In genomic region chr16:11312718-11313492, GRCh38 we compare ENCODE assay signal across 9 cellular contexts. TPM values are rescaled to one million over a fixed set of nuclear protein-coding genes. Genes with fewer than 3 reads are reported as not detected.
DNase-seq lines count a peak whose midpoint lies in the region; ATAC-seq, FAIRE-seq and TF ChIP-seq lines count a peak whose summit lies in the region.
"Had no signal": no experiment of that assay in that cellular context is flagged by ENCODE, and none has a peak within 500 bp of the region (broad histone marks: within the 10 kb centered on the region; RNA-seq: fewer than 3 reads in every experiment).

No MANE protein-coding gene starts in this region.

- H3K9ac ChIP-seq in colonic mucosa (ENCODE audit: low read depth in 2 of 2, low read length in 2 of 2): no peak overlapping the region

- H3K4me3 ChIP-seq in colonic mucosa (no peak overlapping the region), pancreas (peak overlapping the region in 2 of 4 donors; percentile 20 to 24)

- no peaks in the 10 kb centered on the region for H3K27me3 ChIP-seq in colonic mucosa
- no peaks in the 10 kb centered on the region for H3K27me3 ChIP-seq in pancreas

- peak; percentile 68 for DNase-seq in DMS 273 (lab: John Stamatoyannopoulos, UW; ENCODE audit: unreplicated experiment)
- no peak for DNase-seq in DMS 273 treated with DMSO at 0.1 percent for 48 hours (lab: John Stamatoyannopoulos, UW)
- DNase-seq in NCI-H226: peak; percentile 62
- DNase-seq in colonic mucosa: peak; percentile 81
- DNase-seq in pancreas: peak in 5 of 6 donors; percentile 43 to 79 (median 51)
- no peak for DNase-seq in hypothalamus (lab: John Stamatoyannopoulos, UW)
- no peak for DNase-seq in osteocyte (ENCODE audit: extremely low spot score, unreplicated experiment)

- no peak overlapping the region for H3K27ac ChIP-seq in colonic mucosa
- peak overlapping the region in 2 of 4 donors; percentile 3 to 45 for H3K27ac ChIP-seq in pancreas
- H3K27ac ChIP-seq: 22Rv1 had no signal

- H3K4me1 Mint-ChIP-seq in osteocyte (ENCODE audit: unreplicated experiment): peaks cover 45% of the 10 kb centered on the region

- WGBS in pancreas, 2 donors: 24 to 28% methylated on average over 8 of the region's 8 CpGs

- no peaks in the 10 kb centered on the region for H3K36me3 Mint-ChIP-seq in osteocyte (ENCODE audit: unreplicated experiment)

- H3K9me3 ChIP-seq in colonic mucosa (no peaks in the 10 kb centered on the region), pancreas (no peaks in the 10 kb centered on the region)

- TF ChIP-seq CTCF in colonic mucosa (IDR thresholded peaks at IDR 0.05) (no peak), pancreas (IDR thresholded peaks at IDR 0.05) (no peak), osteocyte (IDR thresholded peaks at IDR 0.05) (no peak)

- no peak overlapping the region for H3K27ac Mint-ChIP-seq in osteocyte (ENCODE audit: unreplicated experiment)

- no peak overlapping the region for H3K4me3 Mint-ChIP-seq in osteocyte (ENCODE audit: unreplicated experiment)

- H3K9me3 Mint-ChIP-seq in osteocyte (ENCODE audit: unreplicated experiment): no peaks in the 10 kb centered on the region

- H3K27me3 Mint-ChIP-seq in osteocyte (ENCODE audit: unreplicated experiment): no peaks in the 10 kb centered on the region

- peak; percentile 87 to 98 (median 94) for ATAC-seq in pancreas
- no peak for ATAC-seq in GM19455 (IDR thresholded peaks at IDR 0.05; ENCODE audit: unreplicated experiment)

- intact Hi-C loops in colonic mucosa (cut with DNase I) (no loop called here), pancreas (cut with DNase I) (no loop called here)

- FAIRE-seq in pancreas (lab: Jason Lieb, UNC): no peak

- H3K4me1 ChIP-seq in colonic mucosa (peaks cover 12% of the 10 kb centered on the region), pancreas (peaks cover 0 to 14% (median 6%) of the 10 kb centered on the region in 3 donors)

- no peaks in the 10 kb centered on the region for H3K36me3 ChIP-seq in colonic mucosa
- H3K36me3 ChIP-seq in pancreas: no peaks in the 10 kb centered on the region

RNA-seq across cellular contexts. Expression of gene PRM1, which starts 31.8 kb away (rescaled TPM):
- total RNA-seq in colonic mucosa (not detected), pancreas (not detected), osteocyte (not detected in 2 replicates)
- not detected for polyA plus RNA-seq in pancreas

RNA-seq across cellular contexts. Expression of gene RMI2, which starts 32.4 kb away (rescaled TPM):
- total RNA-seq in colonic mucosa (10 to 100 TPM; 12.0 to 46.3 TPM), pancreas (1 to 10 TPM in 4 of 6 donors, under 1 TPM in 2; 0.35 to 3.2 (median 1.2) TPM), osteocyte (4.1 and 5.1 TPM in 2 replicates)
- polyA plus RNA-seq in pancreas: 1 to 10 TPM in 1 of 2 donors, under 1 TPM in 1; 0.65 to 1.5 TPM

RNA-seq across cellular contexts. Expression of gene PRM2, which starts 36.6 kb away (rescaled TPM):
- not detected for total RNA-seq in colonic mucosa
- not detected for total RNA-seq in pancreas
- not detected for polyA plus RNA-seq in pancreas
- total RNA-seq in osteocyte: not detected in 2 replicates

RNA-seq across cellular contexts. Expression of gene PRM3, which starts 39.5 kb away (rescaled TPM):
- total RNA-seq in colonic mucosa: not detected
- total RNA-seq in pancreas: not detected
- polyA plus RNA-seq in pancreas: not detected
- not detected in 2 replicates for total RNA-seq in osteocyte

RNA-seq across cellular contexts. Expression of gene TNP2, which starts 43.8 kb away (rescaled TPM):
- not detected for total RNA-seq in colonic mucosa
- not detected for total RNA-seq in pancreas
- not detected for polyA plus RNA-seq in pancreas
- total RNA-seq in osteocyte: not detected in 2 replicates

Comparison
In these comparisons a context has a peak if more than half of its experiments do, and no peak if none do; other contexts are left out.
1. DNase-seq: peak in DMS 273 (single experiment), NCI-H226 (single experiment), colonic mucosa (single experiment) and pancreas (5 of 6); none in DMS 273 treated with DMSO at 0.1 percent for 48 hours (single experiment), hypothalamus (0 of 51) and osteocyte (single experiment).